ENCODE assay signal across 8 cellular contexts in genomic region chr6:111088668-111089003, GRCh38. TPM values are rescaled to one million over a fixed set of nuclear protein-coding genes. Genes with fewer than 3 reads are reported as not detected.
DNase-seq lines count a peak whose midpoint lies in the region; ATAC-seq and TF ChIP-seq lines count a peak whose summit lies in the region.

No MANE protein-coding gene starts in this region.

- intact Hi-C loops in cardiac septum (cut with DNase I) = loop anchor here (5.0 kb wide), 2 partner anchors 56 to 99 kb away; no protein-coding TSS in a partner anchor

- no peaks in the 10 kb centered on the region for H3K9me3 Mint-ChIP-seq in mesothelial cell of epicardium

- H3K27ac Mint-ChIP-seq in mesothelial cell of epicardium = peak overlapping the region; percentile 27

- H3K27ac ChIP-seq in cardiac muscle cell (no peak overlapping the region), upper lobe of left lung (no peak overlapping the region)

- no peaks in the 10 kb centered on the region for H3K4me1 ChIP-seq in cardiac muscle cell (ENCODE audit: low read depth)
- peaks cover 9 to 21% (median 19%) of the 10 kb centered on the region in 4 donors for H3K4me1 ChIP-seq in upper lobe of left lung

- no peak for TF ChIP-seq CTCF in cardiac muscle cell (IDR thresholded peaks at IDR 0.05; ENCODE audit: low read depth, low read length)
- no peak for TF ChIP-seq CTCF in astrocyte of the cerebellum (IDR thresholded peaks at IDR 0.05; ENCODE audit: low read depth, low read length, missing control alignments)
- no peak for TF ChIP-seq CTCF in mesothelial cell of epicardium (IDR thresholded peaks at IDR 0.05; ENCODE audit: unreplicated experiment)
- TF ChIP-seq CTCF in upper lobe of left lung (IDR thresholded peaks at IDR 0.05) = no peak

- H3K36me3 Mint-ChIP-seq in mesothelial cell of epicardium = no peaks in the 10 kb centered on the region

- TF ChIP-seq POLR2A in upper lobe of left lung (IDR thresholded peaks at IDR 0.05) = no peak

- no peak for TF ChIP-seq EP300 in upper lobe of left lung (IDR thresholded peaks at IDR 0.05)

- H3K4me3 Mint-ChIP-seq in mesothelial cell of epicardium = peak overlapping the region; percentile 79

- 31 to 34% methylated on average over 5 of the region's 5 CpGs for WGBS in upper lobe of left lung, 2 donors

- H3K27me3 Mint-ChIP-seq in mesothelial cell of epicardium (ENCODE audit: low read depth) = peaks cover 31% of the 10 kb centered on the region

- in situ Hi-C loops in astrocyte of the cerebellum (cut with HindIII; ENCODE audit: low sequenced_read_pairs) = no loop called here

- ATAC-seq in upper lobe of left lung (ENCODE audit: low FRiP score in 2 of 2) = no peak
- ATAC-seq in HG03196 (IDR thresholded peaks at IDR 0.05; ENCODE audit: unreplicated experiment) = no peak
- no peak for ATAC-seq in HG02623 (IDR thresholded peaks at IDR 0.05; ENCODE audit: unreplicated experiment)

- DNase-seq in cardiac muscle cell (ENCODE audit: low read depth in 1 of 2, low spot score in 1 of 2) (no peak), cardiac septum (ENCODE audit: low spot score) (no peak), astrocyte of the cerebellum (ENCODE audit: low read depth) (no peak), mesothelial cell of epicardium (ENCODE audit: low spot score in 2 of 2, unreplicated experiment in 2 of 2) (no peak), upper lobe of left lung (no peak), MG63 (no peak)

- H3K27me3 ChIP-seq in cardiac muscle cell = peaks cover 22% of the 10 kb centered on the region
- H3K27me3 ChIP-seq in upper lobe of left lung = peaks cover 0 to 11% (median 0%) of the 10 kb centered on the region in 4 donors
- peaks cover 32% of the 10 kb centered on the region for H3K27me3 ChIP-seq in MG63

- H3K9me3 ChIP-seq in cardiac muscle cell (ENCODE audit: low read depth) = no peaks in the 10 kb centered on the region
- H3K9me3 ChIP-seq in upper lobe of left lung = no peaks in the 10 kb centered on the region
- H3K9me3 ChIP-seq in MG63 = no peaks in the 10 kb centered on the region

- H3K36me3 ChIP-seq in cardiac muscle cell = no peaks in the 10 kb centered on the region
- H3K36me3 ChIP-seq in upper lobe of left lung = no peaks in the 10 kb centered on the region
- H3K36me3 ChIP-seq in MG63 = no peaks in the 10 kb centered on the region

- H3K4me3 ChIP-seq in cardiac muscle cell (peak overlapping the region; percentile 75), astrocyte of the cerebellum (ENCODE audit: low read depth, low read length) (peak overlapping the region; percentile 48), upper lobe of left lung (peak overlapping the region in 3 of 4 donors; percentile 71 to 82 (median 76)), MG63 (no peak overlapping the region)

- H3K4me1 Mint-ChIP-seq in mesothelial cell of epicardium = peaks cover 22% of the 10 kb centered on the region

RNA-seq across cellular contexts. Expression of gene SLC16A10, which starts 1.3 kb away (rescaled TPM):
- 14.6 and 21.4 TPM in 2 replicates for total RNA-seq in cardiac muscle cell
- polyA plus RNA-seq in cardiac muscle cell = 8.1 and 8.3 TPM in 2 replicates
- 5.0 TPM for total RNA-seq in cardiac septum
- 15.0 to 18.0 TPM (median 15.1 TPM) in 3 replicates for total RNA-seq in mesothelial cell of epicardium
- 10 to 100 TPM in 5 of 6 donors, 1 to 10 TPM in 1; 8.7 to 94.4 (median 18.9) TPM for total RNA-seq in upper lobe of left lung
- 0.40 and 1.5 TPM in 2 replicates for total RNA-seq in MG63 (2014; rRNA removed; shearing (Covaris generic); ENCODE audit: low replicate concordance)
